In genomic region chr22:46815896-46816721, GRCh38 we compare ENCODE assay signal across 9 cellular contexts. TPM values are rescaled to one million over a fixed set of nuclear protein-coding genes. Genes with fewer than 3 reads are reported as not detected.
DNase-seq lines count a peak whose midpoint lies in the region; ATAC-seq and TF ChIP-seq lines count a peak whose summit lies in the region.
"Had no signal": no experiment of that assay in that cellular context is flagged by ENCODE, and none has a peak within 500 bp of the region (broad histone marks: within the 10 kb centered on the region; RNA-seq: fewer than 3 reads in every experiment).

No MANE protein-coding gene starts in this region.

- 68 to 73% methylated on average over 9 to 15 of the region's 15 CpGs for WGBS in upper lobe of left lung, 2 donors

- no peak for DNase-seq in activated naive CD4-positive, alpha-beta T cell (lab: John Stamatoyannopoulos, UW)
- no peak for DNase-seq in activated naive CD8-positive, alpha-beta T cell treated with anti-CD3 and anti-CD28 coated beads for 36 hours
- DNase-seq in iris pigment epithelial cell (ENCODE audit: low read depth) (peak; percentile 50), upper lobe of left lung (peak in 1 of 2 donors; percentile 87), NCI-H82 treated with DMSO at 0.1 percent for 48 hours (lab: John Stamatoyannopoulos, UW; ENCODE audit: unreplicated experiment) (no peak)
- DNase-seq: DMS79 had no signal

- no peak for TF ChIP-seq CTCF in upper lobe of left lung (IDR thresholded peaks at IDR 0.05)

- no peaks in the 10 kb centered on the region for H3K27me3 ChIP-seq in upper lobe of left lung

- peaks cover 11% of the 10 kb centered on the region for H3K9me3 Mint-ChIP-seq in activated naive CD4-positive, alpha-beta T cell treated with anti-CD3 and anti-CD28 coated beads, Interleukin-2, amount 50 U/mL, for 24 hours
- peaks cover 20% of the 10 kb centered on the region for H3K9me3 Mint-ChIP-seq in activated naive CD8-positive, alpha-beta T cell treated with anti-CD3 and anti-CD28 coated beads for 36 hours

- TF ChIP-seq EP300 in upper lobe of left lung (IDR thresholded peaks at IDR 0.05): no peak

- H3K4me1 ChIP-seq in upper lobe of left lung: peaks cover 15 to 34% (median 25%) of the 10 kb centered on the region in 4 donors

- ATAC-seq in upper lobe of left lung (ENCODE audit: low FRiP score in 2 of 2) (peak; percentile 68 to 86), GM18505 (IDR thresholded peaks at IDR 0.05; ENCODE audit: unreplicated experiment) (no peak), HG03280 (IDR thresholded peaks at IDR 0.05; ENCODE audit: unreplicated experiment) (no peak)

- H3K9me3 ChIP-seq in upper lobe of left lung: no peaks in the 10 kb centered on the region

- no peak for TF ChIP-seq POLR2A in upper lobe of left lung (IDR thresholded peaks at IDR 0.05)
- no peak for TF ChIP-seq POLR2A in GM18505 (IDR thresholded peaks at IDR 0.05; ENCODE audit: borderline replicate concordance, extremely low read depth, insufficient read depth, insufficient read length)

- peaks cover 76% of the 10 kb centered on the region for H3K4me1 Mint-ChIP-seq in activated naive CD4-positive, alpha-beta T cell treated with anti-CD3 and anti-CD28 coated beads, Interleukin-2, amount 50 U/mL, for 24 hours
- peaks cover 38% of the 10 kb centered on the region for H3K4me1 Mint-ChIP-seq in activated naive CD8-positive, alpha-beta T cell treated with anti-CD3 and anti-CD28 coated beads for 36 hours

- H3K27me3 Mint-ChIP-seq in activated naive CD4-positive, alpha-beta T cell treated with anti-CD3 and anti-CD28 coated beads, Interleukin-2, amount 50 U/mL, for 24 hours: no peaks in the 10 kb centered on the region
- H3K27me3 Mint-ChIP-seq in activated naive CD8-positive, alpha-beta T cell treated with anti-CD3 and anti-CD28 coated beads for 36 hours: no peaks in the 10 kb centered on the region

- peak overlapping the region; percentile 93 for H3K27ac Mint-ChIP-seq in activated naive CD4-positive, alpha-beta T cell treated with anti-CD3 and anti-CD28 coated beads, Interleukin-2, amount 50 U/mL, for 24 hours
- peak overlapping the region; percentile 55 for H3K27ac Mint-ChIP-seq in activated naive CD8-positive, alpha-beta T cell treated with anti-CD3 and anti-CD28 coated beads for 36 hours

- H3K36me3 Mint-ChIP-seq in activated naive CD4-positive, alpha-beta T cell treated with anti-CD3 and anti-CD28 coated beads, Interleukin-2, amount 50 U/mL, for 24 hours: peaks cover 30% of the 10 kb centered on the region
- H3K36me3 Mint-ChIP-seq in activated naive CD8-positive, alpha-beta T cell treated with anti-CD3 and anti-CD28 coated beads for 36 hours: peaks cover 46% of the 10 kb centered on the region

- H3K36me3 ChIP-seq in upper lobe of left lung: no peaks in the 10 kb centered on the region

- H3K27ac ChIP-seq in upper lobe of left lung: peak overlapping the region in 3 of 4 donors; percentile 20 to 58 (median 58)

- no peak overlapping the region for H3K4me3 ChIP-seq in upper lobe of left lung

- H3K4me3 Mint-ChIP-seq in activated naive CD4-positive, alpha-beta T cell treated with anti-CD3 and anti-CD28 coated beads, Interleukin-2, amount 50 U/mL, for 24 hours: peak overlapping the region; percentile 0
- no peak overlapping the region for H3K4me3 Mint-ChIP-seq in activated naive CD8-positive, alpha-beta T cell treated with anti-CD3 and anti-CD28 coated beads for 36 hours

RNA-seq across cellular contexts. Expression of gene TBC1D22A, which starts 53.7 kb away (rescaled TPM):
- total RNA-seq in activated naive CD8-positive, alpha-beta T cell treated with anti-CD3 and anti-CD28 coated beads for 36 hours: 10 to 100 TPM; 42.1 to 42.4 TPM
- 10 to 100 TPM; 27.1 to 48.2 (median 35.3) TPM for total RNA-seq in upper lobe of left lung

Comparison
In these comparisons a context has a peak if more than half of its experiments do, and no peak if none do; other contexts are left out.
1. ATAC-seq: peak in upper lobe of left lung (2 of 2); none in GM18505 (single experiment) and HG03280 (single experiment).